1 cellular context compared by ENCODE assay signal in the genomic region with DNA sequence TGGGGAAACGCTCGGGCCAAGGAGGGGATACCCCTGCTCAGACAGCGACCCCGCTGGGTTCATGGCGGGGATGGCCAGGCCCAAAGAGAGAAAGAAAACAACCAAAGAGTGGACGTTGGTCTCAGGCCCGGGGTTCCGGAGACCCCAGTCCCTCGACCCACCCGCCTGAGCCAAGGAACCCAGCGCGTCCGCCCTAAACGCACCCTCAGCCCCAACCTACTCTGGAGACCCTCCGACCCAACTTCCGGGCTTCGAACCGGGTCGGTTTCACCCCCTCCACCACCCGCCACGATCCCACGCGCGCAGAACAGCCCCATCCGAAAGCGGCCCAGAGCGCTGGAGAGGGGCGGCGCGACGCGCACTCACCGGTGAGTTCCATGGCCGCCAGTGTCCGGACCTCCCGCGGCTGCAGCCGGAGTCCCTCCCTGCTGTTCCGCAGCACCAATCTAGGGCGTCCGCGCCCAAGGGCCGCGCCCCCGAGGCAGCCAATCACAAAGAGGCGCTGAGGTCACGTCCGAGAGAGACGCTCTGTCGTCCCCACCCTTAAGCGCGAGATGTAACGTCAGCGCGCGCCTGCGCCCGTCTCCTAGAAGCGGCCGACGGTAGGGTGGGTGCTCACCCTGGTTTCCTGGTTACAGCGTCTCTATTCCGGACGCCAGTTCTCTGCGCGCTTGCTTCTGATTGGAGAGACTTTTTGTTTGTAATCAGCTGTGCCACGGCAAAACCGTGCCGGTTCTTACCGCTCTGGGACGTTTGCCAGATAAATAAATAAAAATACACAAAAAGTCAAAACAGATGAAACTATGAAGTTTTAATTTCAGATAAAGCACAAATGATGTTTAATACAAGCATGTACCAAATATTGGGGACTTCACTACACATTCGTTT.
TF ChIP-seq lines count a peak whose summit lies in the region.

A gene with protein sequence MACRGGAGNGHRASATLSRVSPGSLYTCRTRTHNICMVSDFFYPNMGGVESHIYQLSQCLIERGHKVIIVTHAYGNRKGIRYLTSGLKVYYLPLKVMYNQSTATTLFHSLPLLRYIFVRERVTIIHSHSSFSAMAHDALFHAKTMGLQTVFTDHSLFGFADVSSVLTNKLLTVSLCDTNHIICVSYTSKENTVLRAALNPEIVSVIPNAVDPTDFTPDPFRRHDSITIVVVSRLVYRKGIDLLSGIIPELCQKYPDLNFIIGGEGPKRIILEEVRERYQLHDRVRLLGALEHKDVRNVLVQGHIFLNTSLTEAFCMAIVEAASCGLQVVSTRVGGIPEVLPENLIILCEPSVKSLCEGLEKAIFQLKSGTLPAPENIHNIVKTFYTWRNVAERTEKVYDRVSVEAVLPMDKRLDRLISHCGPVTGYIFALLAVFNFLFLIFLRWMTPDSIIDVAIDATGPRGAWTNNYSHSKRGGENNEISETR (minus strand): TSS at position 389 of the 888 bp plus-strand sequence. CDS start 3,593 bp downstream, outside the sequence.

TF ChIP-seq in K562, 482 proteins besides CTCF, POLR2A, EP300 and RAD21 (continued from another document and continues in another):
- TF ChIP-seq, protein P1, sequence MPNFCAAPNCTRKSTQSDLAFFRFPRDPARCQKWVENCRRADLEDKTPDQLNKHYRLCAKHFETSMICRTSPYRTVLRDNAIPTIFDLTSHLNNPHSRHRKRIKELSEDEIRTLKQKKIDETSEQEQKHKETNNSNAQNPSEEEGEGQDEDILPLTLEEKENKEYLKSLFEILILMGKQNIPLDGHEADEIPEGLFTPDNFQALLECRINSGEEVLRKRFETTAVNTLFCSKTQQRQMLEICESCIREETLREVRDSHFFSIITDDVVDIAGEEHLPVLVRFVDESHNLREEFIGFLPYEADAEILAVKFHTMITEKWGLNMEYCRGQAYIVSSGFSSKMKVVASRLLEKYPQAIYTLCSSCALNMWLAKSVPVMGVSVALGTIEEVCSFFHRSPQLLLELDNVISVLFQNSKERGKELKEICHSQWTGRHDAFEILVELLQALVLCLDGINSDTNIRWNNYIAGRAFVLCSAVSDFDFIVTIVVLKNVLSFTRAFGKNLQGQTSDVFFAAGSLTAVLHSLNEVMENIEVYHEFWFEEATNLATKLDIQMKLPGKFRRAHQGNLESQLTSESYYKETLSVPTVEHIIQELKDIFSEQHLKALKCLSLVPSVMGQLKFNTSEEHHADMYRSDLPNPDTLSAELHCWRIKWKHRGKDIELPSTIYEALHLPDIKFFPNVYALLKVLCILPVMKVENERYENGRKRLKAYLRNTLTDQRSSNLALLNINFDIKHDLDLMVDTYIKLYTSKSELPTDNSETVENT (CRISPR knock-in tag; IDR thresholded peaks at IDR 0.05), result 0 out of 2 replicates have a peak, but pooled peaks have one; percentile 29
- TF ChIP-seq ELF4 (CRISPR knock-in tag; IDR thresholded peaks at IDR 0.05) (no peak), PTBP1 (IDR thresholded peaks at IDR 0.05; ENCODE audit: low read depth, low read length) (no peak), FOXK1 (CRISPR knock-in tag; IDR thresholded peaks at IDR 0.05; ENCODE audit: borderline replicate concordance) (0 out of 2 replicates have a peak, but pooled peaks have one; percentile 34), RBM25 (IDR thresholded peaks at IDR 0.05; ENCODE audit: low read depth, low read length, severe bottlenecking) (peak; percentile 82), YY1 (IDR thresholded peaks at IDR 0.05; ENCODE audit: borderline replicate concordance in 1 of 3, control insufficient read depth in 1 of 3, extremely low read depth in 1 of 3, insufficient read depth in 3 of 3, insufficient read length in 1 of 3, insufficient replicate concordance in 2 of 3, low read depth in 1 of 3, low read length in 2 of 3) (peak; percentile 43 to 95 (median 85)), ZNF253 (CRISPR knock-in tag; conservative IDR thresholded peaks at IDR 0.05) (no peak), RBFOX2 (IDR thresholded peaks at IDR 0.05; ENCODE audit: low read depth, low read length) (peak; percentile 97), ZFX (CRISPR knock-in tag; IDR thresholded peaks at IDR 0.05) (peak; percentile 85), FOS (IDR thresholded peaks at IDR 0.05; ENCODE audit: extremely low read depth, insufficient read length) (peak; percentile 76), TEAD2 (tag; IDR thresholded peaks at IDR 0.05) (no peak), KDM2B (CRISPR knock-in tag; IDR thresholded peaks at IDR 0.05) (no peak), OTX1 (CRISPR knock-in tag; IDR thresholded peaks at IDR 0.05) (no peak), ZNF707 (CRISPR knock-in tag; conservative IDR thresholded peaks at IDR 0.05) (no peak), ZNF644 (tag; IDR thresholded peaks at IDR 0.05; ENCODE audit: low read depth) (no peak), BHLHE40 (IDR thresholded peaks at IDR 0.05; ENCODE audit: low read length) (peak; percentile 49; the same call in 1 of the 2 replicates), NR2C1 (IDR thresholded peaks at IDR 0.05) (peak; percentile 57; the same call in 1 of the 2 replicates), NR2C1 (tag; IDR thresholded peaks at IDR 0.05) (peak; percentile 63), TAF9B (IDR thresholded peaks at IDR 0.05; ENCODE audit: partially characterized antibody) (peak; percentile 59), POLR2B (IDR thresholded peaks at IDR 0.05; ENCODE audit: low read depth, partially characterized antibody) (peak; percentile 82), GATAD2B (IDR thresholded peaks at IDR 0.05; ENCODE audit: borderline replicate concordance) (no peak), SLC30A9 (CRISPR knock-in tag; IDR thresholded peaks at IDR 0.05) (no peak), PHF8 (IDR thresholded peaks at IDR 0.05; ENCODE audit: borderline replicate concordance, low read length) (peak; percentile 84; the same call in 1 of the 2 replicates), SIN3A (IDR thresholded peaks at IDR 0.05; ENCODE audit: borderline replicate concordance in 2 of 2, control insufficient read depth in 1 of 2, low read depth in 2 of 2, low read length in 2 of 2) (peak; percentile 78 to 90; a peak in 3 of 4 replicates), NEUROD1 (IDR thresholded peaks at IDR 0.05; ENCODE audit: borderline replicate concordance, low read depth, low read length, partially characterized antibody) (peak; percentile 29), TBP (optimal IDR thresholded peaks at IDR 0.05; ENCODE audit: low read depth, low read length) (peak; percentile 50), ZBTB8A (IDR thresholded peaks at IDR 0.05; ENCODE audit: partially characterized antibody) (no peak), ASH1L (IDR thresholded peaks at IDR 0.05; ENCODE audit: borderline replicate concordance, low read depth, partially characterized antibody) (peak; percentile 28), CREM (IDR thresholded peaks at IDR 0.05; ENCODE audit: low read depth) (peak; percentile 95), MXI1 (IDR thresholded peaks at IDR 0.05; ENCODE audit: low read depth, low read length) (peak; percentile 50; the same call in 1 of the 2 replicates), FOXM1 (IDR thresholded peaks at IDR 0.05; ENCODE audit: low read depth) (peak; percentile 69), FOXM1 (CRISPR knock-in tag; IDR thresholded peaks at IDR 0.05; ENCODE audit: low read depth) (no peak), ZNF174 (CRISPR knock-in tag; IDR thresholded peaks at IDR 0.05) (no peak), NFRKB (IDR thresholded peaks at IDR 0.05; ENCODE audit: low read depth) (peak; percentile 74), NRF1 (conservative IDR thresholded peaks at IDR 0.05 in 1 of 2, IDR thresholded peaks at IDR 0.05 in 1 of 2) (peak; percentile 98), MTA3 (IDR thresholded peaks at IDR 0.05; ENCODE audit: borderline replicate concordance) (peak; percentile 20; the same call in 1 of the 2 replicates), CSDE1 (IDR thresholded peaks at IDR 0.05) (peak in 1 of 2 experiments; percentile 19; a peak in 1 of 4 replicates), LEF1 (IDR thresholded peaks at IDR 0.05) (no peak), NFYB (IDR thresholded peaks at IDR 0.05; ENCODE audit: extremely low read depth, insufficient read length) (peak; percentile 81), TBL1XR1 (IDR thresholded peaks at IDR 0.05; ENCODE audit: low read length in 2 of 2) (peak in 1 of 2 experiments; percentile 41; a peak in 1 of 4 replicates), MAZ (CRISPR knock-in tag; conservative IDR thresholded peaks at IDR 0.05 in 1 of 2, IDR thresholded peaks at IDR 0.05 in 1 of 2) (peak in 1 of 2 experiments; percentile 30; a peak in 1 of 4 replicates), KDM5B (IDR thresholded peaks at IDR 0.05; ENCODE audit: insufficient replicate concordance, low read depth, low read length) (peak; percentile 75), ATF7 (IDR thresholded peaks at IDR 0.05) (peak; percentile 94), NFIC (IDR thresholded peaks at IDR 0.05) (peak; percentile 79), SREBF1 (IDR thresholded peaks at IDR 0.05; ENCODE audit: borderline replicate concordance, low read depth, low read length) (no peak), ZNF436 (CRISPR knock-in tag; IDR thresholded peaks at IDR 0.05) (no peak), MYBL2 (IDR thresholded peaks at IDR 0.05; ENCODE audit: low read depth) (peak; percentile 71), MYBL2 (CRISPR knock-in tag; IDR thresholded peaks at IDR 0.05; ENCODE audit: borderline replicate concordance) (no peak), SRF (CRISPR knock-in tag; IDR thresholded peaks at IDR 0.05) (0 out of 4 replicates have a peak, but pooled peaks of 1 of the 2 experiments have one; percentile 34), RBBP5 (IDR thresholded peaks at IDR 0.05; ENCODE audit: borderline replicate concordance, insufficient read depth, low read length, poor library complexity, severe bottlenecking) (peak; percentile 86), GABPA (tag; conservative IDR thresholded peaks at IDR 0.05; ENCODE audit: low read depth) (peak; percentile 71)
- TF ChIP-seq, protein P2, sequence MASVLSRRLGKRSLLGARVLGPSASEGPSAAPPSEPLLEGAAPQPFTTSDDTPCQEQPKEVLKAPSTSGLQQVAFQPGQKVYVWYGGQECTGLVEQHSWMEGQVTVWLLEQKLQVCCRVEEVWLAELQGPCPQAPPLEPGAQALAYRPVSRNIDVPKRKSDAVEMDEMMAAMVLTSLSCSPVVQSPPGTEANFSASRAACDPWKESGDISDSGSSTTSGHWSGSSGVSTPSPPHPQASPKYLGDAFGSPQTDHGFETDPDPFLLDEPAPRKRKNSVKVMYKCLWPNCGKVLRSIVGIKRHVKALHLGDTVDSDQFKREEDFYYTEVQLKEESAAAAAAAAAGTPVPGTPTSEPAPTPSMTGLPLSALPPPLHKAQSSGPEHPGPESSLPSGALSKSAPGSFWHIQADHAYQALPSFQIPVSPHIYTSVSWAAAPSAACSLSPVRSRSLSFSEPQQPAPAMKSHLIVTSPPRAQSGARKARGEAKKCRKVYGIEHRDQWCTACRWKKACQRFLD (CRISPR knock-in tag; IDR thresholded peaks at IDR 0.05), result 0 out of 2 replicates have a peak, but pooled peaks have one; percentile 34
- TF ChIP-seq, protein P3, sequence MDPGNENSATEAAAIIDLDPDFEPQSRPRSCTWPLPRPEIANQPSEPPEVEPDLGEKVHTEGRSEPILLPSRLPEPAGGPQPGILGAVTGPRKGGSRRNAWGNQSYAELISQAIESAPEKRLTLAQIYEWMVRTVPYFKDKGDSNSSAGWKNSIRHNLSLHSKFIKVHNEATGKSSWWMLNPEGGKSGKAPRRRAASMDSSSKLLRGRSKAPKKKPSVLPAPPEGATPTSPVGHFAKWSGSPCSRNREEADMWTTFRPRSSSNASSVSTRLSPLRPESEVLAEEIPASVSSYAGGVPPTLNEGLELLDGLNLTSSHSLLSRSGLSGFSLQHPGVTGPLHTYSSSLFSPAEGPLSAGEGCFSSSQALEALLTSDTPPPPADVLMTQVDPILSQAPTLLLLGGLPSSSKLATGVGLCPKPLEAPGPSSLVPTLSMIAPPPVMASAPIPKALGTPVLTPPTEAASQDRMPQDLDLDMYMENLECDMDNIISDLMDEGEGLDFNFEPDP (CRISPR knock-in tag; IDR thresholded peaks at IDR 0.05), result no peak
- TF ChIP-seq, protein P4, sequence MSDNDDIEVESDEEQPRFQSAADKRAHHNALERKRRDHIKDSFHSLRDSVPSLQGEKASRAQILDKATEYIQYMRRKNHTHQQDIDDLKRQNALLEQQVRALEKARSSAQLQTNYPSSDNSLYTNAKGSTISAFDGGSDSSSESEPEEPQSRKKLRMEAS (CRISPR knock-in tag; IDR thresholded peaks at IDR 0.05), result 0 out of 2 replicates have a peak, but pooled peaks have one; percentile 43
- TF ChIP-seq, protein P5, sequence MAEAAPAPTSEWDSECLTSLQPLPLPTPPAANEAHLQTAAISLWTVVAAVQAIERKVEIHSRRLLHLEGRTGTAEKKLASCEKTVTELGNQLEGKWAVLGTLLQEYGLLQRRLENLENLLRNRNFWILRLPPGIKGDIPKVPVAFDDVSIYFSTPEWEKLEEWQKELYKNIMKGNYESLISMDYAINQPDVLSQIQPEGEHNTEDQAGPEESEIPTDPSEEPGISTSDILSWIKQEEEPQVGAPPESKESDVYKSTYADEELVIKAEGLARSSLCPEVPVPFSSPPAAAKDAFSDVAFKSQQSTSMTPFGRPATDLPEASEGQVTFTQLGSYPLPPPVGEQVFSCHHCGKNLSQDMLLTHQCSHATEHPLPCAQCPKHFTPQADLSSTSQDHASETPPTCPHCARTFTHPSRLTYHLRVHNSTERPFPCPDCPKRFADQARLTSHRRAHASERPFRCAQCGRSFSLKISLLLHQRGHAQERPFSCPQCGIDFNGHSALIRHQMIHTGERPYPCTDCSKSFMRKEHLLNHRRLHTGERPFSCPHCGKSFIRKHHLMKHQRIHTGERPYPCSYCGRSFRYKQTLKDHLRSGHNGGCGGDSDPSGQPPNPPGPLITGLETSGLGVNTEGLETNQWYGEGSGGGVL (CRISPR knock-in tag; IDR thresholded peaks at IDR 0.05), result no peak
- TF ChIP-seq, protein P6, sequence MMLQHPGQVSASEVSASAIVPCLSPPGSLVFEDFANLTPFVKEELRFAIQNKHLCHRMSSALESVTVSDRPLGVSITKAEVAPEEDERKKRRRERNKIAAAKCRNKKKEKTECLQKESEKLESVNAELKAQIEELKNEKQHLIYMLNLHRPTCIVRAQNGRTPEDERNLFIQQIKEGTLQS (IDR thresholded peaks at IDR 0.05), result peak; percentile 51
- TF ChIP-seq, protein P6 (CRISPR knock-in tag; conservative IDR thresholded peaks at IDR 0.05), result peak; percentile 48; the same call in 1 of the 2 replicates
- TF ChIP-seq, protein P7, sequence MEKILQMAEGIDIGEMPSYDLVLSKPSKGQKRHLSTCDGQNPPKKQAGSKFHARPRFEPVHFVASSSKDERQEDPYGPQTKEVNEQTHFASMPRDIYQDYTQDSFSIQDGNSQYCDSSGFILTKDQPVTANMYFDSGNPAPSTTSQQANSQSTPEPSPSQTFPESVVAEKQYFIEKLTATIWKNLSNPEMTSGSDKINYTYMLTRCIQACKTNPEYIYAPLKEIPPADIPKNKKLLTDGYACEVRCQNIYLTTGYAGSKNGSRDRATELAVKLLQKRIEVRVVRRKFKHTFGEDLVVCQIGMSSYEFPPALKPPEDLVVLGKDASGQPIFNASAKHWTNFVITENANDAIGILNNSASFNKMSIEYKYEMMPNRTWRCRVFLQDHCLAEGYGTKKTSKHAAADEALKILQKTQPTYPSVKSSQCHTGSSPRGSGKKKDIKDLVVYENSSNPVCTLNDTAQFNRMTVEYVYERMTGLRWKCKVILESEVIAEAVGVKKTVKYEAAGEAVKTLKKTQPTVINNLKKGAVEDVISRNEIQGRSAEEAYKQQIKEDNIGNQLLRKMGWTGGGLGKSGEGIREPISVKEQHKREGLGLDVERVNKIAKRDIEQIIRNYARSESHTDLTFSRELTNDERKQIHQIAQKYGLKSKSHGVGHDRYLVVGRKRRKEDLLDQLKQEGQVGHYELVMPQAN (IDR thresholded peaks at IDR 0.05; ENCODE audit: borderline replicate concordance), result peak; percentile 54; the same call in 1 of the 2 replicates
